ENCODE assay signal across 18 cellular contexts in genomic region chr12:121189887-121190155, GRCh38.
"Had no signal": no experiment of that assay in that cellular context is flagged by ENCODE, and none has a peak within 500 bp of the region (broad histone marks: within the 10 kb centered on the region; RNA-seq: fewer than 3 reads in every experiment).

No MANE protein-coding gene starts in this region.

- H3K4me3 ChIP-seq: gastroesophageal sphincter, heart right ventricle, neural progenitor cell, thoracic aorta, upper lobe of left lung had no signal

- H3K27me3 ChIP-seq: gastroesophageal sphincter, heart right ventricle, neural progenitor cell, upper lobe of left lung had no signal

- H3K4me2 ChIP-seq: neural progenitor cell had no signal

- H3K9me3 Mint-ChIP-seq: activated CD4-positive, alpha-beta T cell treated with anti-CD3 and anti-CD28 coated beads, Interleukin-2, amount 10 ng/mL, durations not matched to agents 24 days and 14 days; activated naive CD4-positive, alpha-beta T cell treated with anti-CD3 and anti-CD28 coated beads, Interleukin-2, amount 10 ng/mL, durations not matched to agents 7 days and 5 days; activated naive CD8-positive, alpha-beta T cell treated with anti-CD3 and anti-CD28 coated beads, Interleukin-2, amount 50 U/mL, for 24 hours; memory B cell; neural progenitor cell; T-helper 1 cell treated with Interleukin-12 subunit alpha and Interleukin-12 subunit beta and Interleukin-4 antibody, amounts not matched to agents 30 μg/mL and 1 μg/mL, for 36 hours had no signal

- H3K9ac ChIP-seq: neural progenitor cell had no signal

- H3K36me3 Mint-ChIP-seq: memory B cell; neural progenitor cell; stimulated activated naive B cell treated with anti-CD40 and anti-IgM and Interleukin-4, amounts not matched to agents 10 μg/mL and 1 μg/mL and 100 μg/mL, for 72 hours had no signal

- H3K27ac Mint-ChIP-seq: activated CD4-positive, alpha-beta T cell treated with anti-CD3 and anti-CD28 coated beads, Interleukin-2, amount 10 ng/mL, durations not matched to agents 24 days and 14 days; activated naive CD4-positive, alpha-beta T cell treated with anti-CD3 and anti-CD28 coated beads, Interleukin-2, amount 10 ng/mL, durations not matched to agents 7 days and 5 days; memory B cell; neural progenitor cell; stimulated activated naive B cell treated with anti-CD40 and anti-IgM and Interleukin-4, amounts not matched to agents 10 μg/mL and 1 μg/mL and 100 μg/mL, for 72 hours; T-helper 1 cell treated with Interleukin-12 subunit alpha and Interleukin-12 subunit beta and Interleukin-4 antibody, amounts not matched to agents 30 μg/mL and 1 μg/mL, for 36 hours had no signal

- H3K4me1 Mint-ChIP-seq: neural progenitor cell had no signal

- H3K36me3 ChIP-seq: neural progenitor cell, thoracic aorta had no signal

- H3K4me3 Mint-ChIP-seq: activated CD4-positive, alpha-beta T cell treated with anti-CD3 and anti-CD28 coated beads, Interleukin-2, amount 10 ng/mL, durations not matched to agents 24 days and 14 days; activated naive CD4-positive, alpha-beta T cell treated with anti-CD3 and anti-CD28 coated beads, Interleukin-2, amount 10 ng/mL, durations not matched to agents 7 days and 5 days; activated naive CD8-positive, alpha-beta T cell treated with anti-CD3 and anti-CD28 coated beads, Interleukin-2, amount 50 U/mL, for 24 hours; activated T-cell treated with anti-CD3 and anti-CD28 coated beads, Interleukin-2, amount 50 U/mL, for 4 hours; memory B cell; naive thymus-derived CD4-positive, alpha-beta T cell; neural progenitor cell; stimulated activated naive B cell treated with anti-CD40 and anti-IgM and Interleukin-4, amounts not matched to agents 10 μg/mL and 1 μg/mL and 100 μg/mL, for 72 hours; T-helper 1 cell treated with Interleukin-12 subunit alpha and Interleukin-12 subunit beta and Interleukin-4 antibody, amounts not matched to agents 30 μg/mL and 1 μg/mL, for 36 hours had no signal

- H2AFZ ChIP-seq: neural progenitor cell had no signal

- H3K4me1 ChIP-seq: neural progenitor cell had no signal

- DNase-seq: activated CD4-positive, alpha-beta T cell treated with anti-CD3 and anti-CD28 coated beads, Interleukin-2, amount 10 ng/mL, durations not matched to agents 24 days and 14 days; activated CD8-positive, alpha-beta memory T cell treated with anti-CD3 and anti-CD28 coated beads, Interleukin-2, amount 50 U/mL, for 4 hours; activated effector memory CD4-positive, alpha-beta T cell treated with Interleukin-2 at 50 U/mL for 16 hours; activated naive CD4-positive, alpha-beta T cell treated with anti-CD3 and anti-CD28 coated beads, Interleukin-2, amount 10 ng/mL, durations not matched to agents 7 days and 5 days; activated naive CD8-positive, alpha-beta T cell treated with anti-CD3 and anti-CD28 coated beads, Interleukin-2, amount 50 U/mL, for 24 hours; activated T-cell treated with anti-CD3 and anti-CD28 coated beads, Interleukin-2, amount 50 U/mL, for 4 hours; aorta; cerebellar nuclear complex; effector memory CD4-positive, alpha-beta T cell; heart right ventricle; naive thymus-derived CD4-positive, alpha-beta T cell; stimulated activated naive B cell treated with anti-CD40 and anti-IgM and Interleukin-4, amounts not matched to agents 10 μg/mL and 1 μg/mL and 100 μg/mL, for 72 hours; upper lobe of left lung had no signal

- H3K27me3 Mint-ChIP-seq: activated CD4-positive, alpha-beta T cell treated with anti-CD3 and anti-CD28 coated beads, Interleukin-2, amount 10 ng/mL, durations not matched to agents 24 days and 14 days; activated naive CD4-positive, alpha-beta T cell treated with anti-CD3 and anti-CD28 coated beads, Interleukin-2, amount 10 ng/mL, durations not matched to agents 7 days and 5 days; activated naive CD8-positive, alpha-beta T cell treated with anti-CD3 and anti-CD28 coated beads, Interleukin-2, amount 50 U/mL, for 24 hours; memory B cell; naive thymus-derived CD4-positive, alpha-beta T cell; stimulated activated naive B cell treated with anti-CD40 and anti-IgM and Interleukin-4, amounts not matched to agents 10 μg/mL and 1 μg/mL and 100 μg/mL, for 72 hours had no signal

- H3K9me3 ChIP-seq: heart right ventricle, thoracic aorta, upper lobe of left lung had no signal

- ATAC-seq: activated naive CD8-positive, alpha-beta T cell treated with anti-CD3 and anti-CD28 coated beads, Interleukin-2, amount 50 U/mL, for 24 hours; activated T-cell treated with anti-CD3 and anti-CD28 coated beads, Interleukin-2, amount 50 U/mL, for 4 hours had no signal

- H3K27ac ChIP-seq: neural progenitor cell, thoracic aorta had no signal
